Comparison of ENCODE assay signal across 13 cellular contexts in genomic region chr3:98587654-98588532, GRCh38. TPM values are rescaled to one million over a fixed set of nuclear protein-coding genes. Genes with fewer than 3 reads are reported as not detected.
DNase-seq lines count a peak whose midpoint lies in the region; ATAC-seq and TF ChIP-seq lines count a peak whose summit lies in the region.
"Had no signal": no experiment of that assay in that cellular context is flagged by ENCODE, and none has a peak within 500 bp of the region (broad histone marks: within the 10 kb centered on the region; RNA-seq: fewer than 3 reads in every experiment).

No MANE protein-coding gene starts in this region.

- H3K27me3 Mint-ChIP-seq in stimulated activated memory B cell treated with anti-CD40 and anti-IgM and Interleukin-4, amounts not matched to agents 10 μg/mL and 1 μg/mL and 100 μg/mL, for 72 hours: no peaks in the 10 kb centered on the region

- no peaks in the 10 kb centered on the region for H3K36me3 ChIP-seq in OCI-LY7 (ENCODE audit: insufficient read depth, low read length)

- no peaks in the 10 kb centered on the region for H3K9me3 ChIP-seq in OCI-LY7 (ENCODE audit: low read length)
- H3K9me3 ChIP-seq: heart left ventricle, upper lobe of left lung had no signal

- peaks cover 47% of the 10 kb centered on the region for H3K36me3 Mint-ChIP-seq in stimulated activated memory B cell treated with anti-CD40 and anti-IgM and Interleukin-4, amounts not matched to agents 10 μg/mL and 1 μg/mL and 100 μg/mL, for 72 hours

- DNase-seq in SIG-M5 treated with dmso at 0.1 percent for 504 hours (lab: John Stamatoyannopoulos, UW; ENCODE audit: unreplicated experiment) (peak; percentile 40), SIG-M5 (lab: John Stamatoyannopoulos, UW) (no peak), OCI-LY7 (ENCODE audit: low spot score) (no peak), epithelial cell of esophagus (ENCODE audit: low read depth) (no peak), HuH-7 (ENCODE audit: low spot score) (no peak), NCI-H1436 (lab: John Stamatoyannopoulos, UW) (no peak), RWPE1 (ENCODE audit: low spot score) (no peak)
- DNase-seq: activated T-cell treated with anti-CD3 and anti-CD28 coated beads, Interleukin-2, amount 50 U/mL, for 1 hour; heart left ventricle; mesendoderm; NCI-H748 treated with DMSO at 0.1 percent for 48 hours; upper lobe of left lung had no signal

- CTCF ChIA-PET in OCI-LY7 (lab: Charles Lee; ENCODE audit: unreplicated experiment) (interaction anchor here (0.8 kb wide), 1 partner anchor 10 kb away, joined by 3 read pairs; no protein-coding TSS in a partner anchor), RWPE1 (lab: Yijun Ruan, JAX) (interaction anchor here (0.5 to 0.7 kb wide), 3 partner anchors 9 to 795 kb away, joined by 3 to 5 read pairs (median 4); no protein-coding TSS in a partner anchor)

- no peaks in the 10 kb centered on the region for H4K20me1 ChIP-seq in OCI-LY7 (ENCODE audit: insufficient read depth, low read length)

- peak; percentile 31; the same call in 1 of the 2 replicates for TF ChIP-seq CTCF in OCI-LY7 (conservative IDR thresholded peaks at IDR 0.05; ENCODE audit: low read length)
- TF ChIP-seq CTCF in epithelial cell of esophagus (IDR thresholded peaks at IDR 0.05; ENCODE audit: insufficient read depth, low read depth, low read length, missing control alignments): peak; percentile 56
- no peak for TF ChIP-seq CTCF in RWPE1 (conservative IDR thresholded peaks at IDR 0.05; ENCODE audit: low read depth)

- POLR2A ChIA-PET in OCI-LY7 (lab: Charles Lee) (interaction anchor here (0.7 to 1.1 kb wide), 3 partner anchors 11 to 416 kb away, joined by 3 read pairs; no protein-coding TSS in a partner anchor), RWPE1 (lab: Yijun Ruan, JAX; ENCODE audit: low non-redundant PET) (no interaction called here)

- peaks cover 10% of the 10 kb centered on the region for H3K4me1 ChIP-seq in OCI-LY7 (ENCODE audit: insufficient read depth, low read length, poor library complexity, severe bottlenecking)

- no peaks in the 10 kb centered on the region for H3K9me2 ChIP-seq in OCI-LY7 (ENCODE audit: insufficient read depth, low read length)

- peak; percentile 55 for ATAC-seq in stimulated activated memory B cell treated with anti-CD40 and anti-IgM and Interleukin-4, amounts not matched to agents 10 μg/mL and 1 μg/mL and 100 μg/mL, for 72 hours
- ATAC-seq: heart left ventricle had no signal

- H3K27ac ChIP-seq in OCI-LY7 (ENCODE audit: low read depth, low read length, poor library complexity, severe bottlenecking) (no peak overlapping the region), RWPE1 (no peak overlapping the region)
- H3K27ac ChIP-seq: heart left ventricle, upper lobe of left lung had no signal

- BruUV-seq in OCI-LY7 (replicated peaks; lab: Mats Ljungman, UMichigan): no TSS peak

- H3K4me3 ChIP-seq in OCI-LY7 (ENCODE audit: low read depth, low read length, poor library complexity, severe bottlenecking) (no peak overlapping the region), epithelial cell of esophagus (ENCODE audit: low read length) (no peak overlapping the region)
- H3K4me3 ChIP-seq: heart left ventricle, upper lobe of left lung had no signal

- H3K27ac Mint-ChIP-seq in stimulated activated memory B cell treated with anti-CD40 and anti-IgM and Interleukin-4, amounts not matched to agents 10 μg/mL and 1 μg/mL and 100 μg/mL, for 72 hours: no peak overlapping the region

- H2AFZ ChIP-seq in OCI-LY7 (ENCODE audit: low read length): no peak overlapping the region

- H3K79me2 ChIP-seq in OCI-LY7 (ENCODE audit: insufficient read depth, low read depth, low read length): no peaks in the 10 kb centered on the region

- H3K4me1 Mint-ChIP-seq in stimulated activated memory B cell treated with anti-CD40 and anti-IgM and Interleukin-4, amounts not matched to agents 10 μg/mL and 1 μg/mL and 100 μg/mL, for 72 hours: peaks cover 25% of the 10 kb centered on the region

- H3K4me2 ChIP-seq in OCI-LY7 (ENCODE audit: low read length): no peak overlapping the region

- intact Hi-C loops in OCI-LY7 (cut with micrococcal nuclease; ENCODE audit: unreplicated experiment): no loop called here

- H3K4me3 Mint-ChIP-seq in stimulated activated memory B cell treated with anti-CD40 and anti-IgM and Interleukin-4, amounts not matched to agents 10 μg/mL and 1 μg/mL and 100 μg/mL, for 72 hours: no peak overlapping the region

- H3K9me3 Mint-ChIP-seq in stimulated activated memory B cell treated with anti-CD40 and anti-IgM and Interleukin-4, amounts not matched to agents 10 μg/mL and 1 μg/mL and 100 μg/mL, for 72 hours: no peaks in the 10 kb centered on the region

RNA-seq across cellular contexts. Expression of gene CPOX, which starts 5.5 kb away (rescaled TPM):
- 14.7 and 16.4 TPM in 2 replicates for total RNA-seq in OCI-LY7 (2014; rRNA removed; shearing (Covaris generic))
- total RNA-seq in OCI-LY7 (2022): 8.8 and 10.1 TPM in 2 replicates

RNA-seq across cellular contexts. Expression of gene GPR15, which starts 56.1 kb away (rescaled TPM):
- 18.8 and 32.0 TPM in 2 replicates for total RNA-seq in OCI-LY7 (2014; rRNA removed; shearing (Covaris generic))
- 29.8 and 42.6 TPM in 2 replicates for total RNA-seq in OCI-LY7 (2022)
- total RNA-seq: heart left ventricle had no signal
